In the genomic region with DNA sequence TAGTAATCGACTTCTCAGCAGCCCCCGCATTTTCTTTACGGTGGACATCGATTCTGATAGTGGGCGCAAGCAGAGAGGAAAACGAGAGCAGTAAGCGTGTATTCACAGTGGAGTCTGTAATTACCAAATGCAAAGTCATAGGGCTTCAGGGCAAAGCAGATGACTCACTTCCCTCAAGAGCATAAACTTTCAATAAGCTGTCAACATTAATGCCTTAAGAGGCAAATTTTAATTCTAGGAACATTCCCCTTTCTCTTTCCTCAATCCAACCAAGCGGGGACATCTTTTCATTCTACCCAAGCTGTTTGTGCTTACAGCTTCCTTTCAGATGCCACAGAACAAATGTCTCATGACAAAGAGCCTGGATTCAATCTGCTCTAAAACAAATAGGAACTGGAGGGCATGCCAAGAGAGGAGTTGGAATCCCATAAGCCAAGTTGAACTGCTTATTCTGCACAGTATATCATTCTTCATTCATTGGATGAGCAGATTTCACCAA, we compare ENCODE assay signal across 9 cellular contexts. TPM values are rescaled to one million over a fixed set of nuclear protein-coding genes. Genes with fewer than 3 reads are reported as not detected.
DNase-seq lines count a peak whose midpoint lies in the region; ATAC-seq and TF ChIP-seq lines count a peak whose summit lies in the region.
"Had no signal": no experiment of that assay in that cellular context is flagged by ENCODE, and none has a peak within 500 bp of the region (broad histone marks: within the 10 kb centered on the region; RNA-seq: fewer than 3 reads in every experiment).

No MANE protein-coding gene starts in this region.

- TF ChIP-seq CTCF in fibroblast of the aortic adventitia (IDR thresholded peaks at IDR 0.05; ENCODE audit: insufficient read depth, low read length) = no peak
- no peak for TF ChIP-seq CTCF in right atrium auricular region (IDR thresholded peaks at IDR 0.05)

- POLR2A ChIA-PET in activated CD4-positive, alpha-beta memory T cell treated with anti-CD3 and anti-CD28 coated beads for 36 hours (lab: Charles Lee) = interaction anchor here (1.0 kb wide), 1 partner anchor 8 kb away, joined by 4 read pairs; no protein-coding TSS in a partner anchor

- no peak for ATAC-seq in sciatic nerve
- no peak for ATAC-seq in left colon

- peaks cover 4% of the 10 kb centered on the region for H3K36me3 Mint-ChIP-seq in activated naive CD4-positive, alpha-beta T cell treated with anti-CD3 and anti-CD28 coated beads, Interleukin-2, amount 50 U/mL, for 24 hours
- H3K36me3 Mint-ChIP-seq in activated CD4-positive, alpha-beta memory T cell treated with anti-CD3 and anti-CD28 coated beads for 36 hours = no peaks in the 10 kb centered on the region

- in situ Hi-C loops in SK-MEL-5 (cut with HindIII; ENCODE audit: low pct_unique_long_range_greater_than_20kb, low sequenced_read_pairs) = no loop called here

- no peak overlapping the region for H3K4me3 ChIP-seq in fibroblast of the aortic adventitia (ENCODE audit: low read depth, low read length)
- H3K4me3 ChIP-seq in right atrium auricular region = no peak overlapping the region

- H3K9me3 ChIP-seq in right atrium auricular region = no peaks in the 10 kb centered on the region
- H3K9me3 ChIP-seq: upper lobe of left lung had no signal

- intact Hi-C loops in sciatic nerve (cut with DNase I) = no loop called here
- intact Hi-C loops in left colon (cut with DNase I, micrococcal nuclease) = no loop called here
- intact Hi-C loops in activated CD4-positive, alpha-beta memory T cell treated with anti-CD3 and anti-CD28 coated beads for 36 hours (cut with micrococcal nuclease) = loop anchor here (2.0 kb wide), 3 partner anchors 25 to 71 kb away; no protein-coding TSS in a partner anchor

- H3K36me3 ChIP-seq in right atrium auricular region = no peaks in the 10 kb centered on the region
- H3K36me3 ChIP-seq: upper lobe of left lung had no signal

- CTCF ChIA-PET in activated CD4-positive, alpha-beta memory T cell treated with anti-CD3 and anti-CD28 coated beads for 36 hours (lab: Charles Lee) = interaction anchor here (0.6 to 2.6 kb wide), 3 partner anchors 10 to 75 kb away, joined by 3 to 13 read pairs (median 3); no protein-coding TSS in a partner anchor

- no peak overlapping the region for H3K4me3 Mint-ChIP-seq in activated naive CD4-positive, alpha-beta T cell treated with anti-CD3 and anti-CD28 coated beads, Interleukin-2, amount 50 U/mL, for 24 hours
- H3K4me3 Mint-ChIP-seq in activated CD4-positive, alpha-beta memory T cell treated with anti-CD3 and anti-CD28 coated beads for 36 hours = no peak overlapping the region

- H3K9me3 Mint-ChIP-seq in activated naive CD4-positive, alpha-beta T cell treated with anti-CD3 and anti-CD28 coated beads, Interleukin-2, amount 50 U/mL, for 24 hours = no peaks in the 10 kb centered on the region
- H3K9me3 Mint-ChIP-seq in activated CD4-positive, alpha-beta memory T cell treated with anti-CD3 and anti-CD28 coated beads for 36 hours = no peaks in the 10 kb centered on the region

- H3K4me1 ChIP-seq in right atrium auricular region = no peaks in the 10 kb centered on the region

- peak overlapping the region; percentile 12 for H3K27ac Mint-ChIP-seq in activated naive CD4-positive, alpha-beta T cell treated with anti-CD3 and anti-CD28 coated beads, Interleukin-2, amount 50 U/mL, for 24 hours
- H3K27ac Mint-ChIP-seq in activated CD4-positive, alpha-beta memory T cell treated with anti-CD3 and anti-CD28 coated beads for 36 hours = no peak overlapping the region

- no peak overlapping the region for H3K27ac ChIP-seq in right atrium auricular region

- peaks cover 31% of the 10 kb centered on the region for H3K4me1 Mint-ChIP-seq in activated naive CD4-positive, alpha-beta T cell treated with anti-CD3 and anti-CD28 coated beads, Interleukin-2, amount 50 U/mL, for 24 hours
- H3K4me1 Mint-ChIP-seq in activated CD4-positive, alpha-beta memory T cell treated with anti-CD3 and anti-CD28 coated beads for 36 hours (ENCODE audit: low read depth) = peaks cover 27% of the 10 kb centered on the region

- no peak for DNase-seq in activated naive CD4-positive, alpha-beta T cell treated with anti-CD3 and anti-CD28 coated beads, Interleukin-2, amount 50 U/mL, for 16 hours
- DNase-seq in SK-MEL-5 (ENCODE audit: low read depth, low spot score) (peak; percentile 86), fibroblast of the aortic adventitia (ENCODE audit: low read depth) (peak; percentile 81), sciatic nerve (ENCODE audit: low spot score) (no peak), left colon (no peak), right atrium auricular region (ENCODE audit: low spot score) (no peak)
- no peak for DNase-seq in activated CD4-positive, alpha-beta memory T cell treated with anti-CD3 and anti-CD28 coated beads for 36 hours
- DNase-seq: upper lobe of left lung had no signal

- no peaks in the 10 kb centered on the region for H3K27me3 Mint-ChIP-seq in activated naive CD4-positive, alpha-beta T cell treated with anti-CD3 and anti-CD28 coated beads, Interleukin-2, amount 50 U/mL, for 24 hours
- peaks cover 3% of the 10 kb centered on the region for H3K27me3 Mint-ChIP-seq in activated CD4-positive, alpha-beta memory T cell treated with anti-CD3 and anti-CD28 coated beads for 36 hours

- no peaks in the 10 kb centered on the region for H3K27me3 ChIP-seq in right atrium auricular region
- H3K27me3 ChIP-seq: upper lobe of left lung had no signal

RNA-seq across cellular contexts. Expression of a gene that starts 48.6 kb away (rescaled TPM):
- 173 and 188 TPM in 2 replicates for total RNA-seq in SK-MEL-5 (2014; rRNA removed; shearing (Covaris generic))
- 104 and 123 TPM in 2 replicates for polyA plus RNA-seq in SK-MEL-5 (2015; cell fraction: cytosol; rRNA removed)
- polyA plus RNA-seq in SK-MEL-5 (2015; cell fraction: nucleus; rRNA removed) = 38.2 and 39.5 TPM in 2 replicates
- total RNA-seq in fibroblast of the aortic adventitia (ENCODE audit: low replicate concordance) (53.1 and 55.2 TPM in 2 replicates), sciatic nerve (44.7 TPM), left colon (10 to 100 TPM; 32.3 to 35.1 TPM), right atrium auricular region (10 to 100 TPM; 82.5 to 96.5 TPM)
- 100 to 1,000 TPM; 100 to 101 TPM for total RNA-seq in activated CD4-positive, alpha-beta memory T cell treated with anti-CD3 and anti-CD28 coated beads for 36 hours

Comparison
In these comparisons a context has a peak if more than half of its experiments do, and no peak if none do; other contexts are left out.
1. DNase-seq: peak in SK-MEL-5 (single experiment) and fibroblast of the aortic adventitia (single experiment); none in activated naive CD4-positive, alpha-beta T cell treated with anti-CD3 and anti-CD28 coated beads, Interleukin-2, amount 50 U/mL, for 16 hours (single experiment), sciatic nerve (single experiment), left colon (0 of 2), activated CD4-positive, alpha-beta memory T cell treated with anti-CD3 and anti-CD28 coated beads for 36 hours (single experiment) and right atrium auricular region (single experiment).